21 cellular contexts compared by ENCODE assay signal in genomic region chr6:41274291-41274690, GRCh38. TPM values are rescaled to one million over a fixed set of nuclear protein-coding genes. Genes with fewer than 3 reads are reported as not detected.
"Had no signal": no experiment of that assay in that cellular context is flagged by ENCODE, and none has a peak within 500 bp of the region (broad histone marks: within the 10 kb centered on the region; RNA-seq: fewer than 3 reads in every experiment).

No MANE protein-coding gene starts in this region.

- H3K4me3 ChIP-seq: cardiac muscle cell, MG63, SJSA1 had no signal

- H3K27me3 ChIP-seq: cardiac muscle cell, MG63 had no signal

- H3K9me3 Mint-ChIP-seq: activated CD8-positive, alpha-beta T cell treated with anti-CD3 and anti-CD28 coated beads for 36 hours; activated naive CD4-positive, alpha-beta T cell treated with anti-CD3 and anti-CD28 coated beads, Interleukin-2, amount 10 ng/mL, durations not matched to agents 7 days and 5 days; activated naive CD8-positive, alpha-beta T cell treated with anti-CD3 and anti-CD28 coated beads for 36 hours; activated T-cell treated with anti-CD3 and anti-CD28 coated beads, Interleukin-2, amount 50 U/mL, for 72 hours; activated T-helper 2 cell treated with anti-CD3 and anti-CD28 coated beads, Interferon-gamma antibody, Interleukin-2, Interleukin-4, amounts not matched to agents 10 μg/mL and 5 μg/mL and 100 μg/mL, durations not matched to agents 14 hours and 24 hours and 36 hours; T-cell had no signal

- H3K27ac Mint-ChIP-seq: activated CD8-positive, alpha-beta T cell treated with anti-CD3 and anti-CD28 coated beads for 36 hours; activated naive CD4-positive, alpha-beta T cell treated with anti-CD3 and anti-CD28 coated beads, Interleukin-2, amount 10 ng/mL, durations not matched to agents 7 days and 5 days; activated naive CD8-positive, alpha-beta T cell treated with anti-CD3 and anti-CD28 coated beads for 36 hours; activated T-cell treated with anti-CD3 and anti-CD28 coated beads, Interleukin-2, amount 50 U/mL, for 72 hours; activated T-helper 2 cell treated with anti-CD3 and anti-CD28 coated beads, Interferon-gamma antibody, Interleukin-2, Interleukin-4, amounts not matched to agents 10 μg/mL and 5 μg/mL and 100 μg/mL, durations not matched to agents 14 hours and 24 hours and 36 hours; T-cell had no signal

- H3K36me3 ChIP-seq: brain microvascular endothelial cell, cardiac muscle cell, MG63, SJSA1 had no signal

- H3K27me3 Mint-ChIP-seq: activated CD8-positive, alpha-beta T cell treated with anti-CD3 and anti-CD28 coated beads for 36 hours; activated naive CD8-positive, alpha-beta T cell treated with anti-CD3 and anti-CD28 coated beads for 36 hours; T-cell had no signal

- H3K27ac ChIP-seq: brain microvascular endothelial cell, cardiac muscle cell, SJSA1 had no signal

- H3K9me3 ChIP-seq: MG63, SJSA1 had no signal

- H3K4me1 ChIP-seq: SJSA1 had no signal

- H3K36me3 Mint-ChIP-seq: activated naive CD4-positive, alpha-beta T cell treated with anti-CD3 and anti-CD28 coated beads, Interleukin-2, amount 10 ng/mL, durations not matched to agents 7 days and 5 days; activated naive CD8-positive, alpha-beta T cell treated with anti-CD3 and anti-CD28 coated beads for 36 hours; T-cell had no signal

- H3K4me3 Mint-ChIP-seq: activated CD8-positive, alpha-beta T cell treated with anti-CD3 and anti-CD28 coated beads for 36 hours; activated naive CD4-positive, alpha-beta T cell treated with anti-CD3 and anti-CD28 coated beads, Interleukin-2, amount 10 ng/mL, durations not matched to agents 7 days and 5 days; activated naive CD8-positive, alpha-beta T cell treated with anti-CD3 and anti-CD28 coated beads for 36 hours; activated T-cell treated with anti-CD3 and anti-CD28 coated beads, Interleukin-2, amount 50 U/mL, for 72 hours; T-cell had no signal

- ATAC-seq: activated CD8-positive, alpha-beta T cell treated with anti-CD3 and anti-CD28 coated beads for 36 hours; activated T-cell treated with anti-CD3 and anti-CD28 coated beads, Interleukin-2, amount 50 U/mL, for 72 hours; PC-3; T-cell had no signal

- DNase-seq: activated CD4-positive, alpha-beta T cell treated with anti-CD3 and anti-CD28 coated beads for 4 hours; activated CD8-positive, alpha-beta memory T cell treated with anti-CD3 and anti-CD28 coated beads, Interleukin-2, amount 50 U/mL, for 4 hours; activated CD8-positive, alpha-beta T cell treated with anti-CD3 and anti-CD28 coated beads for 36 hours; activated gamma-delta T cell treated with Interleukin-2 at 50 U/mL for 16 hours; activated naive CD4-positive, alpha-beta T cell treated with anti-CD3 and anti-CD28 coated beads, Interleukin-2, amount 10 ng/mL, durations not matched to agents 7 days and 5 days; activated naive CD8-positive, alpha-beta T cell treated with anti-CD3 and anti-CD28 coated beads for 36 hours; activated T-cell treated with anti-CD3 and anti-CD28 coated beads, Interleukin-2, amount 50 U/mL, for 72 hours; brain microvascular endothelial cell; MG63; NCI-H1105; NCI-H1436; NCI-H2081; NCI-H446; PC-3; SHP77; T-cell; T-helper 2 cell; T1000 had no signal

RNA-seq across cellular contexts. Expression of gene TREM1, which starts 12.2 kb away (rescaled TPM):
- total RNA-seq: activated CD8-positive, alpha-beta T cell treated with anti-CD3 and anti-CD28 coated beads for 36 hours; activated T-helper 2 cell treated with anti-CD3 and anti-CD28 coated beads, Interferon-gamma antibody, Interleukin-2, Interleukin-4, amounts not matched to agents 10 μg/mL and 5 μg/mL and 100 μg/mL, durations not matched to agents 14 hours and 24 hours and 36 hours; cardiac muscle cell; SJSA1 had no signal
- polyA plus RNA-seq: cardiac muscle cell had no signal

RNA-seq across cellular contexts. Expression of gene TREML4, which starts 46.1 kb away (rescaled TPM):
- total RNA-seq: activated CD8-positive, alpha-beta T cell treated with anti-CD3 and anti-CD28 coated beads for 36 hours; activated naive CD8-positive, alpha-beta T cell treated with anti-CD3 and anti-CD28 coated beads for 36 hours; activated T-cell treated with anti-CD3 and anti-CD28 coated beads, Interleukin-2, amount 50 U/mL, for 72 hours; activated T-helper 2 cell treated with anti-CD3 and anti-CD28 coated beads, Interferon-gamma antibody, Interleukin-2, Interleukin-4, amounts not matched to agents 10 μg/mL and 5 μg/mL and 100 μg/mL, durations not matched to agents 14 hours and 24 hours and 36 hours; cardiac muscle cell; PC-3; SJSA1; T-cell had no signal
- polyA plus RNA-seq: cardiac muscle cell had no signal
